In genomic region chr10:69801434-69802315, GRCh38 we compare ENCODE assay signal across 8 cellular contexts. TPM values are rescaled to one million over a fixed set of nuclear protein-coding genes. Genes with fewer than 3 reads are reported as not detected.
DNase-seq lines count a peak whose midpoint lies in the region; ATAC-seq lines count a peak whose summit lies in the region.

Gene COL13A1 (plus strand): TSS chr10:69801906. CDS start chr10:69802424, 518 bp downstream.

- H3K9me3 ChIP-seq in esophagus (ENCODE audit: control insufficient read depth in 2 of 2, insufficient read depth in 1 of 2, low read depth in 1 of 2, low read length in 1 of 2) = no peaks in the 10 kb centered on the region

- no peak within 1 kb of the TSS for H3K27ac ChIP-seq in esophagus (ENCODE audit: low read depth in 2 of 2, low read length in 1 of 2)

- ATAC-seq in HG03521 (IDR thresholded peaks at IDR 0.05; ENCODE audit: unreplicated experiment) (no peak), GM18498 (IDR thresholded peaks at IDR 0.05; ENCODE audit: unreplicated experiment) (no peak), HG03095 (IDR thresholded peaks at IDR 0.05; ENCODE audit: unreplicated experiment) (no peak)

- peaks cover 0 to 6% of the 10 kb centered on the region in 2 donors for H3K4me1 ChIP-seq in esophagus (ENCODE audit: control insufficient read depth in 2 of 2, insufficient read depth in 2 of 2, low read length in 1 of 2)

- H3K27me3 ChIP-seq in esophagus (ENCODE audit: control insufficient read depth in 1 of 2, insufficient read depth in 2 of 2, low read length in 2 of 2) = peaks cover 0 to 3% of the 10 kb centered on the region in 2 donors

- DNase-seq in activated CD8-positive, alpha-beta memory T cell treated with anti-CD3 and anti-CD28 coated beads for 24 hours = peak; percentile 59
- no peak for DNase-seq in activated CD8-positive, alpha-beta memory T cell treated with anti-CD3 and anti-CD28 coated beads, Interleukin-2, amount 50 U/mL, for 4 hours
- DNase-seq in RPMI8226 (peak; percentile 41), myocyte (ENCODE audit: low read depth) (peak; percentile 85)

- H3K4me3 ChIP-seq in esophagus (ENCODE audit: low read depth in 1 of 2, low read length in 2 of 2) = peak within 1 kb of the TSS; percentile 40 to 43

- WGBS in esophagus, 2 donors = 1% methylated on average over 55 to 58 of the region's 58 CpGs

- no peaks in the 10 kb centered on the region for H3K36me3 ChIP-seq in esophagus (ENCODE audit: control insufficient read depth in 2 of 2, insufficient read depth in 2 of 2, low read length in 1 of 2)

RNA-seq across cellular contexts. Expression of gene COL13A1, which starts in this region (rescaled TPM):
- 1 to 10 TPM in 1 of 2 donors, under 1 TPM in 1; 0.95 to 2.0 TPM for polyA plus RNA-seq in esophagus
- total RNA-seq in myocyte = 17.3 and 31.0 TPM in 2 replicates
- 3.4 TPM for polyA plus RNA-seq in myocyte (2012)
